12 cellular contexts compared by ENCODE assay signal in the genomic region with DNA sequence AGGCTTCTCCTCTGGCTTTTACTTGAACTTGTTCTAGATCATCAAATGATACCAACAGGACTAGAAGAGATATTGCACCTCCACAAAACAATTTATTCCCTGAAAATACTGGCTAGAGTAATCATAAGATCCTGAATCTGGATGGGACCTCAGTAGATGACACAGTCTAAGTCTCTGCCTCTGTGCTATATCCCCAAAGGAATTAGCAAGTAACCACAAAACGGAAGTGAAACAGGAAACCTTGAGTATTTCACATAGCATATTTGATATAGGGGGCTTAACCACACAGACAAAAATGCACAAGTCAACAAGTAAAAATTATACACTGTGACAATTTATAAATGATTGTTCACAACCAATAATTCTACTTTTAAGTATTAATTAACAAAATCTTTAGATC.
DNase-seq lines count a peak whose midpoint lies in the region; ATAC-seq, FAIRE-seq and TF ChIP-seq lines count a peak whose summit lies in the region.
"Had no signal": no experiment of that assay in that cellular context is flagged by ENCODE, and none has a peak within 500 bp of the region (broad histone marks: within the 10 kb centered on the region; RNA-seq: fewer than 3 reads in every experiment).

No MANE protein-coding gene starts in this region.

- TF ChIP-seq RAD21 in GM12878 (IDR thresholded peaks at IDR 0.05; ENCODE audit: insufficient read depth, low read depth, low read length), result no peak

- no peaks in the 10 kb centered on the region for H3K4me1 ChIP-seq in GM12878 (ENCODE audit: control insufficient read depth, insufficient read depth, low read length)
- H3K4me1 ChIP-seq in Peyer's patch, result no peaks in the 10 kb centered on the region
- no peaks in the 10 kb centered on the region for H3K4me1 ChIP-seq in mesendoderm (ENCODE audit: control insufficient read depth, low read depth, low read length)

- DNase-seq in COLO829 (ENCODE audit: low spot score) (peak; percentile 32), KBM-7 (peak; percentile 59), GM12878 (ENCODE audit: low read depth, low spot score) (peak; percentile 30), Peyer's patch (no peak), mesendoderm (no peak)
- no peak for DNase-seq in activated effector memory CD4-positive, alpha-beta T cell treated with anti-CD3 and anti-CD28 coated beads, Interleukin-2, amount 50 U/mL, for 16 hours
- no peak for DNase-seq in activated CD4-positive, alpha-beta memory T cell treated with anti-CD3 and anti-CD28 coated beads for 36 hours
- DNase-seq: activated T-cell treated with anti-CD3 and anti-CD28 coated beads, Interleukin-2, amount 50 U/mL, for 48 hours; Caco-2; natural killer cell; PC-9 had no signal

- H3K36me3 ChIP-seq in GM12878 (ENCODE audit: control insufficient read depth in 2 of 2, insufficient read depth in 2 of 2, low read length in 1 of 2) (no peaks in the 10 kb centered on the region), Peyer's patch (no peaks in the 10 kb centered on the region), mesendoderm (ENCODE audit: control insufficient read depth, insufficient read depth, low read length) (no peaks in the 10 kb centered on the region)

- ATAC-seq in GM21515 (IDR thresholded peaks at IDR 0.05; ENCODE audit: unreplicated experiment) (peak; percentile 79), GM12878 (peak; percentile 88)

- no peak overlapping the region for H3K23ac ChIP-seq in mesendoderm (ENCODE audit: low read length)

- H3K27ac Mint-ChIP-seq in activated CD4-positive, alpha-beta memory T cell treated with anti-CD3 and anti-CD28 coated beads for 36 hours, result no peak overlapping the region
- H3K27ac Mint-ChIP-seq: natural killer cell had no signal

- H3K27ac ChIP-seq in GM12878 (ENCODE audit: control insufficient read depth, insufficient read depth) (no peak overlapping the region), Peyer's patch (no peak overlapping the region), mesendoderm (ENCODE audit: low read depth, low read length) (no peak overlapping the region)
- H3K27ac ChIP-seq: PC-9 had no signal

- H3K27me3 Mint-ChIP-seq in activated CD4-positive, alpha-beta memory T cell treated with anti-CD3 and anti-CD28 coated beads for 36 hours, result no peaks in the 10 kb centered on the region

- H2BK120ac ChIP-seq in mesendoderm (ENCODE audit: low read depth, low read length), result no peak overlapping the region

- peak; percentile 75 for FAIRE-seq in GM12878 (lab: Jason Lieb, UNC)

- H3K9me3 ChIP-seq in GM12878 (replicated peaks; ENCODE audit: control insufficient read depth, insufficient read depth, low read length) (no peaks in the 10 kb centered on the region; the same call in 2 of the 3 replicates), Peyer's patch (no peaks in the 10 kb centered on the region)

- intact Hi-C loops in GM12878 (cut with micrococcal nuclease; ENCODE audit: unreplicated experiment), result no loop called here
- intact Hi-C loops in activated CD4-positive, alpha-beta memory T cell treated with anti-CD3 and anti-CD28 coated beads for 36 hours (cut with micrococcal nuclease), result no loop called here

- in situ Hi-C loops in KBM-7 (cut with MboI; ENCODE audit: low pct_unique_long_range_greater_than_20kb, low sequenced_read_pairs) (no loop called here), GM12878 (cut with MboI) (no loop called here)

- no peak overlapping the region for H3K18ac ChIP-seq in mesendoderm (ENCODE audit: low read length)

- H3K56ac ChIP-seq in mesendoderm (ENCODE audit: low read length), result no peak overlapping the region

- no peak overlapping the region for H4K8ac ChIP-seq in mesendoderm (ENCODE audit: low read depth, low read length)

- H2BK5ac ChIP-seq in mesendoderm (ENCODE audit: low read length), result no peak overlapping the region

- SMC1A ChIA-PET in GM12878 (lab: Charles Lee; ENCODE audit: uncharacterized antibody, unreplicated experiment), result no interaction called here

- H3K4me3 ChIP-seq in GM12878, result no peak overlapping the region
- no peak overlapping the region for H3K4me3 ChIP-seq in Peyer's patch
- no peak overlapping the region for H3K4me3 ChIP-seq in mesendoderm (ENCODE audit: low read length)
- H3K4me3 ChIP-seq: PC-9 had no signal

- H2AK5ac ChIP-seq in mesendoderm (ENCODE audit: low read length), result no peak overlapping the region

- no peak for TF ChIP-seq EP300 in GM12878 (IDR thresholded peaks at IDR 0.05; ENCODE audit: borderline replicate concordance in 1 of 2, control insufficient read depth in 1 of 2, low read depth in 2 of 2, low read length in 2 of 2)

- H3K4ac ChIP-seq in mesendoderm (ENCODE audit: low read depth, low read length), result no peak overlapping the region

- no peaks in the 10 kb centered on the region for H3K9me3 Mint-ChIP-seq in activated CD4-positive, alpha-beta memory T cell treated with anti-CD3 and anti-CD28 coated beads for 36 hours
- H3K9me3 Mint-ChIP-seq: natural killer cell had no signal

- H4K20me1 ChIP-seq in GM12878 (ENCODE audit: control insufficient read depth, insufficient read depth), result no peaks in the 10 kb centered on the region

- H2BK15ac ChIP-seq in mesendoderm (replicated peaks; ENCODE audit: low read depth), result no peak overlapping the region

- H3K79me1 ChIP-seq in mesendoderm (ENCODE audit: low read length), result no peaks in the 10 kb centered on the region

- BruUV-seq in GM12878 (replicated peaks; lab: Mats Ljungman, UMichigan), result no TSS peak

- H3K4me2 ChIP-seq in GM12878 (ENCODE audit: control insufficient read depth, insufficient read depth), result no peak overlapping the region
- H3K4me2 ChIP-seq in mesendoderm (ENCODE audit: low read length), result no peak overlapping the region
- H3K4me2 ChIP-seq: PC-9 had no signal

- POLR2A ChIA-PET in GM12878 (lab: Charles Lee), result no interaction called here
- POLR2A ChIA-PET in activated CD4-positive, alpha-beta memory T cell treated with anti-CD3 and anti-CD28 coated beads for 36 hours (lab: Charles Lee), result no interaction called here

- TF ChIP-seq CTCF in GM12878 (IDR thresholded peaks at IDR 0.05 in 2 of 3, conservative IDR thresholded peaks at IDR 0.05 in 1 of 3; ENCODE audit: control insufficient read depth in 2 of 3, extremely low read depth in 1 of 3, insufficient read depth in 1 of 3, low read depth in 3 of 3, low read length in 3 of 3), result no peak
- no peak for TF ChIP-seq CTCF in Peyer's patch (IDR thresholded peaks at IDR 0.05)

- no peak overlapping the region for H3K9ac ChIP-seq in GM12878 (ENCODE audit: control insufficient read depth, insufficient read depth, low read length)
- no peak overlapping the region for H3K9ac ChIP-seq in mesendoderm (ENCODE audit: low read length)

- no peaks in the 10 kb centered on the region for H3K36me3 Mint-ChIP-seq in activated CD4-positive, alpha-beta memory T cell treated with anti-CD3 and anti-CD28 coated beads for 36 hours
- H3K36me3 Mint-ChIP-seq: natural killer cell had no signal

- H3K27me3 ChIP-seq in GM12878 (replicated peaks in 1 of 2; ENCODE audit: control insufficient read depth in 2 of 2, insufficient read depth in 2 of 2, low read length in 1 of 2) (no peaks in the 10 kb centered on the region), Peyer's patch (no peaks in the 10 kb centered on the region), mesendoderm (ENCODE audit: insufficient read depth, low read length, poor library complexity) (peaks cover 2% of the 10 kb centered on the region)

- no peak overlapping the region for H4K5ac ChIP-seq in mesendoderm (ENCODE audit: low read length)

- TF ChIP-seq POLR2A in GM12878 (IDR thresholded peaks at IDR 0.05; ENCODE audit: low read depth, low read length) (no peak), Peyer's patch (IDR thresholded peaks at IDR 0.05) (no peak)

- 0% methylated on average over 1 of the region's 1 CpG for WGBS in GM12878 (ENCODE audit: insufficient coverage, insufficient replicate concordance, low lambda C conversion rate, missing lambda C conversion rate)
- WGBS in mesendoderm (ENCODE audit: extremely low coverage, insufficient coverage, low lambda C conversion rate), result no CpG with 5 or more reads among the region's 1 CpG

- RAD21 ChIA-PET in GM12878 (lab: Charles Lee; ENCODE audit: unreplicated experiment), result no interaction called here

- H2AFZ ChIP-seq in GM12878 (ENCODE audit: control insufficient read depth, low read depth, low read length), result no peak overlapping the region
- H2AFZ ChIP-seq: PC-9 had no signal

- H3K4me1 Mint-ChIP-seq in activated CD4-positive, alpha-beta memory T cell treated with anti-CD3 and anti-CD28 coated beads for 36 hours (ENCODE audit: low read depth), result peaks cover 11% of the 10 kb centered on the region

- H3K4me3 Mint-ChIP-seq in activated CD4-positive, alpha-beta memory T cell treated with anti-CD3 and anti-CD28 coated beads for 36 hours, result no peak overlapping the region
- H3K4me3 Mint-ChIP-seq: natural killer cell had no signal

- H3K79me2 ChIP-seq in GM12878 (ENCODE audit: control insufficient read depth, insufficient read depth, low read length), result no peaks in the 10 kb centered on the region
- H3K79me2 ChIP-seq in mesendoderm (ENCODE audit: control insufficient read depth, insufficient read depth, low read length), result no peaks in the 10 kb centered on the region

- CTCF ChIA-PET in GM12878 (lab: Yijun Ruan, JAX), result interaction anchor here (1.1 kb wide), 1 partner anchor 618 kb away, joined by 3 read pairs; no protein-coding TSS in a partner anchor
- CTCF ChIA-PET in activated CD4-positive, alpha-beta memory T cell treated with anti-CD3 and anti-CD28 coated beads for 36 hours (lab: Charles Lee), result no interaction called here

TF ChIP-seq in GM12878, 131 proteins besides CTCF, POLR2A, EP300 and RAD21 (continues in another document):
- TF ChIP-seq SREBF1 (IDR thresholded peaks at IDR 0.05; ENCODE audit: low read length), result no peak
- TF ChIP-seq, protein P1, sequence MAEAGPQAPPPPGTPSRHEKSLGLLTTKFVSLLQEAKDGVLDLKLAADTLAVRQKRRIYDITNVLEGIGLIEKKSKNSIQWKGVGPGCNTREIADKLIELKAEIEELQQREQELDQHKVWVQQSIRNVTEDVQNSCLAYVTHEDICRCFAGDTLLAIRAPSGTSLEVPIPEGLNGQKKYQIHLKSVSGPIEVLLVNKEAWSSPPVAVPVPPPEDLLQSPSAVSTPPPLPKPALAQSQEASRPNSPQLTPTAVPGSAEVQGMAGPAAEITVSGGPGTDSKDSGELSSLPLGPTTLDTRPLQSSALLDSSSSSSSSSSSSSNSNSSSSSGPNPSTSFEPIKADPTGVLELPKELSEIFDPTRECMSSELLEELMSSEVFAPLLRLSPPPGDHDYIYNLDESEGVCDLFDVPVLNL (IDR thresholded peaks at IDR 0.05; ENCODE audit: low read depth, low read length), result no peak
- TF ChIP-seq ETV6 (conservative IDR thresholded peaks at IDR 0.05 in 1 of 2, IDR thresholded peaks at IDR 0.05 in 1 of 2; ENCODE audit: borderline replicate concordance in 1 of 2, low read depth in 1 of 2), result peak in 1 of 2 experiments; percentile 94; a peak in 2 of 4 replicates
- TF ChIP-seq ZSCAN29 (IDR thresholded peaks at IDR 0.05), result no peak
- no peak for TF ChIP-seq CHD2 (IDR thresholded peaks at IDR 0.05; ENCODE audit: borderline replicate concordance, low read depth, low read length)
- TF ChIP-seq, protein P2, sequence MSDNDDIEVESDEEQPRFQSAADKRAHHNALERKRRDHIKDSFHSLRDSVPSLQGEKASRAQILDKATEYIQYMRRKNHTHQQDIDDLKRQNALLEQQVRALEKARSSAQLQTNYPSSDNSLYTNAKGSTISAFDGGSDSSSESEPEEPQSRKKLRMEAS (IDR thresholded peaks at IDR 0.05; ENCODE audit: low read depth, low read length), result no peak
- TF ChIP-seq POU2F2 (IDR thresholded peaks at IDR 0.05; ENCODE audit: borderline replicate concordance, low read depth, low read length), result no peak

Comparison
In these comparisons a context has a peak if more than half of its experiments do, and no peak if none do; other contexts are left out.
1. DNase-seq: peak in COLO829 (single experiment), KBM-7 (single experiment) and GM12878 (single experiment); none in activated effector memory CD4-positive, alpha-beta T cell treated with anti-CD3 and anti-CD28 coated beads, Interleukin-2, amount 50 U/mL, for 16 hours (single experiment), activated CD4-positive, alpha-beta memory T cell treated with anti-CD3 and anti-CD28 coated beads for 36 hours (single experiment), Peyer's patch (0 of 3) and mesendoderm (single experiment).